9 cellular contexts compared by ENCODE assay signal in the genomic region with DNA sequence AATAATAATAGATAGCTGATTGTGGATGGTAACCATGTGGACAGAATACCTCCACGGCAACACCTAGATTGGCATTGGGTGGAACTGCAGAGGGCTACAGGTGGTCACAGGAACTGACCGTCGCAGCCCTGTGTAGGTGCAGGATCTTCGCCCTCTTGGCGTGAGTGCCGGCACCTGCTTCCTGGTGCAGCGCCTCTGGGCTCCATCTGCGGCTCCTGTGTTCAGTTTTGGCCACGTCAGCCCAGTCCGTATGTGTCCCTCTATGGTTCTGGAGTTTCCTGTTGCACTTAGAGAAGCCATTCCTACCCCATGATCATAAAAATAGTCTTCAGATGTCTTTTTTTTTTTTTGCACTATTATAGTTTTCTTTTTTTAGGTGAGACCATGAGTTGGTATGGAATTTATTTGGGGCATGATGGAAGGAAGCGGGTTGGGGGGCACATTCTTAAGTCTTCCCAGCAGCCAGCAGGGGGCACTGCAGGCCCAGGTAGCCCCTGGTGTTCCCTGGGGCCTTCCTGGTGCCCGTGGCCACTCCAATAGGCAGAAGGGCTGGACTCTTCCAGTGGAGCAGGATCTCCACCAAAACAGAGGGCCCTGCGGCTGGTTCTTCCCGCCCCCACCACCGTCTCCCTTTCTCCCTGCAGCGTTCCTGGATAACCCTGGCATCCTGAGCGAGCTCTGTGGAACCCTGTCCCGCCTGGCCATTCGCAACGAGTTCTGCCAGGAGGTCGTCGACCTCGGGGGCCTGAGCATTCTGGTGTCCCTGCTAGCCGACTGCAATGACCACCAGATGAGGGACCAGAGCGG. TPM values are rescaled to one million over a fixed set of nuclear protein-coding genes. Genes with fewer than 3 reads are reported as not detected.
DNase-seq lines count a peak whose midpoint lies in the region; ATAC-seq and TF ChIP-seq lines count a peak whose summit lies in the region.
"Had no signal": no experiment of that assay in that cellular context is flagged by ENCODE, and none has a peak within 500 bp of the region (broad histone marks: within the 10 kb centered on the region; RNA-seq: fewer than 3 reads in every experiment).

No MANE protein-coding gene starts in this region.

- H3K27me3 Mint-ChIP-seq in activated CD8-positive, alpha-beta T cell treated with anti-CD3 and anti-CD28 coated beads, Interleukin-2, amount 10 ng/mL, durations not matched to agents 7 days and 5 days (ENCODE audit: low read depth): no peaks in the 10 kb centered on the region
- H3K27me3 Mint-ChIP-seq in naive B cell: no peaks in the 10 kb centered on the region
- H3K27me3 Mint-ChIP-seq: stimulated activated naive CD8-positive, alpha-beta T cell treated with anti-CD3 and anti-CD28 coated beads, Interleukin-15, Interleukin-2, amounts not matched to agents 100 ng/mL and 50 ng/mL, for 24 hours had no signal

- no peaks in the 10 kb centered on the region for H3K4me1 Mint-ChIP-seq in activated CD8-positive, alpha-beta T cell treated with anti-CD3 and anti-CD28 coated beads, Interleukin-2, amount 10 ng/mL, durations not matched to agents 7 days and 5 days (ENCODE audit: low read depth)
- peaks cover 0 to 3% (median 0%) of the 10 kb centered on the region in 3 donors for H3K4me1 Mint-ChIP-seq in naive B cell

- DNase-seq in GM03348 (ENCODE audit: low spot score) (peak; percentile 63), MV-4-11 (lab: John Stamatoyannopoulos, UW) (peak; percentile 26), epidermal melanocyte (ENCODE audit: insufficient read length, low spot score) (peak; percentile 35), naive B cell (peak; percentile 54), thyroid gland (peak; percentile 73 to 79), lower leg skin (ENCODE audit: low spot score in 2 of 2) (no peak)
- DNase-seq in activated CD8-positive, alpha-beta T cell treated with anti-CD3 and anti-CD28 coated beads, Interleukin-2, amount 10 ng/mL, durations not matched to agents 7 days and 5 days: peak; percentile 64

- H3K27ac Mint-ChIP-seq in activated CD8-positive, alpha-beta T cell treated with anti-CD3 and anti-CD28 coated beads, Interleukin-2, amount 10 ng/mL, durations not matched to agents 7 days and 5 days: no peak overlapping the region
- no peak overlapping the region for H3K27ac Mint-ChIP-seq in naive B cell
- H3K27ac Mint-ChIP-seq: stimulated activated naive CD8-positive, alpha-beta T cell treated with anti-CD3 and anti-CD28 coated beads, Interleukin-15, Interleukin-2, amounts not matched to agents 100 ng/mL and 50 ng/mL, for 24 hours had no signal

- H3K4me1 ChIP-seq in thyroid gland: peaks cover 0 to 4% of the 10 kb centered on the region in 2 donors

- 85 to 90% methylated on average over 21 to 25 of the region's 25 CpGs for WGBS in thyroid gland, 2 donors
- WGBS in lower leg skin, 2 donors: 89% methylated on average over 25 of the region's 25 CpGs

- TF ChIP-seq POLR2A in thyroid gland (IDR thresholded peaks at IDR 0.05) (no peak), lower leg skin (IDR thresholded peaks at IDR 0.05) (no peak)

- intact Hi-C loops in thyroid gland (cut with DNase I): loop anchor here (2.0 kb wide), 1 partner anchor 89 kb away; no protein-coding TSS in a partner anchor
- intact Hi-C loops in lower leg skin (cut with DNase I; ENCODE audit: low total_unique reads): no loop called here

- H3K4me3 ChIP-seq in thyroid gland (replicated peaks in 1 of 3): no peak overlapping the region
- H3K4me3 ChIP-seq in lower leg skin (ENCODE audit: low read depth, poor library complexity, severe bottlenecking): no peak overlapping the region

- H3K36me3 ChIP-seq in thyroid gland: peaks cover 29 to 37% of the 10 kb centered on the region in 2 donors

- H3K36me3 Mint-ChIP-seq in activated CD8-positive, alpha-beta T cell treated with anti-CD3 and anti-CD28 coated beads, Interleukin-2, amount 10 ng/mL, durations not matched to agents 7 days and 5 days (ENCODE audit: low read depth): peaks cover 30% of the 10 kb centered on the region
- H3K36me3 Mint-ChIP-seq in naive B cell: no peaks in the 10 kb centered on the region

- no peaks in the 10 kb centered on the region for H3K9me3 Mint-ChIP-seq in activated CD8-positive, alpha-beta T cell treated with anti-CD3 and anti-CD28 coated beads, Interleukin-2, amount 10 ng/mL, durations not matched to agents 7 days and 5 days (ENCODE audit: insufficient read depth)
- H3K9me3 Mint-ChIP-seq in naive B cell: no peaks in the 10 kb centered on the region
- H3K9me3 Mint-ChIP-seq: stimulated activated naive CD8-positive, alpha-beta T cell treated with anti-CD3 and anti-CD28 coated beads, Interleukin-15, Interleukin-2, amounts not matched to agents 100 ng/mL and 50 ng/mL, for 24 hours had no signal

- H3K9me3 ChIP-seq in thyroid gland: no peaks in the 10 kb centered on the region

- CTCF ChIA-PET in activated CD8-positive, alpha-beta T cell treated with anti-CD3 and anti-CD28 coated beads, Interleukin-2, amount 10 ng/mL, durations not matched to agents 7 days and 5 days (lab: Charles Lee): interaction anchor here (0.7 to 2.3 kb wide), 10 partner anchors 10 to 121 kb away, joined by 3 to 10 read pairs (median 4); partner anchors contain the start of gene SLC25A42

- H3K27ac ChIP-seq in thyroid gland: no peak overlapping the region

- peak; percentile 50 for ATAC-seq in activated CD8-positive, alpha-beta T cell treated with anti-CD3 and anti-CD28 coated beads, Interleukin-2, amount 10 ng/mL, durations not matched to agents 7 days and 5 days
- peak; percentile 59 to 82 for ATAC-seq in naive B cell (ENCODE audit: low read depth in 2 of 2)
- ATAC-seq in HG03095 (IDR thresholded peaks at IDR 0.05; ENCODE audit: unreplicated experiment): no peak

- no peaks in the 10 kb centered on the region for H3K27me3 ChIP-seq in thyroid gland

- H3K4me3 Mint-ChIP-seq in activated CD8-positive, alpha-beta T cell treated with anti-CD3 and anti-CD28 coated beads, Interleukin-2, amount 10 ng/mL, durations not matched to agents 7 days and 5 days: no peak overlapping the region
- H3K4me3 Mint-ChIP-seq in naive B cell: peak overlapping the region in 1 of 8 donors; percentile 25
- H3K4me3 Mint-ChIP-seq: stimulated activated naive CD8-positive, alpha-beta T cell treated with anti-CD3 and anti-CD28 coated beads, Interleukin-15, Interleukin-2, amounts not matched to agents 100 ng/mL and 50 ng/mL, for 24 hours had no signal

- POLR2A ChIA-PET in activated CD8-positive, alpha-beta T cell treated with anti-CD3 and anti-CD28 coated beads, Interleukin-2, amount 10 ng/mL, durations not matched to agents 7 days and 5 days (lab: Charles Lee): no interaction called here

- peak; percentile 43 to 81 (median 74) for TF ChIP-seq CTCF in thyroid gland (IDR thresholded peaks at IDR 0.05)
- TF ChIP-seq CTCF in lower leg skin (IDR thresholded peaks at IDR 0.05): no peak

RNA-seq across cellular contexts. Expression of gene SLC25A42, which starts 10.1 kb away (rescaled TPM):
- total RNA-seq in activated CD8-positive, alpha-beta T cell treated with anti-CD3 and anti-CD28 coated beads, Interleukin-2, amount 10 ng/mL, durations not matched to agents 7 days and 5 days: 10 to 100 TPM; 20.1 to 20.2 TPM
- polyA plus RNA-seq in naive B cell (ENCODE audit: low read depth in 6 of 6): 10 to 100 TPM; 13.5 to 34.1 (median 19.0) TPM
- total RNA-seq in thyroid gland (10 to 100 TPM; 28.0 to 43.9 (median 33.9) TPM), lower leg skin (10 to 100 TPM in 1 of 4 donors, 1 to 10 TPM in 3; 4.6 to 13.9 (median 7.4) TPM)

RNA-seq across cellular contexts. Expression of gene ARMC6, which starts 20.3 kb away (rescaled TPM):
- 10 to 100 TPM; 33.4 to 35.4 TPM for total RNA-seq in activated CD8-positive, alpha-beta T cell treated with anti-CD3 and anti-CD28 coated beads, Interleukin-2, amount 10 ng/mL, durations not matched to agents 7 days and 5 days
- 10 to 100 TPM; 23.6 to 37.9 (median 28.6) TPM for polyA plus RNA-seq in naive B cell (ENCODE audit: low read depth in 6 of 6)
- total RNA-seq in thyroid gland (10 to 100 TPM; 33.1 to 60.0 (median 46.1) TPM), lower leg skin (10 to 100 TPM; 11.3 to 41.0 (median 21.9) TPM)

RNA-seq across cellular contexts. Expression of gene SUGP2, which starts 20.4 kb away (rescaled TPM):
- total RNA-seq in activated CD8-positive, alpha-beta T cell treated with anti-CD3 and anti-CD28 coated beads, Interleukin-2, amount 10 ng/mL, durations not matched to agents 7 days and 5 days: 100 to 1,000 TPM; 123 to 124 TPM
- 10 to 100 TPM in 2 of 6 donors, 1 to 10 TPM in 4; 7.2 to 16.3 (median 9.2) TPM for polyA plus RNA-seq in naive B cell (ENCODE audit: low read depth in 6 of 6)
- 10 to 100 TPM; 70.3 to 93.5 (median 82.2) TPM for total RNA-seq in thyroid gland
- 10 to 100 TPM; 16.2 to 29.8 (median 20.8) TPM for total RNA-seq in lower leg skin

Comparison
In these comparisons a context has a peak if more than half of its experiments do, and no peak if none do; other contexts are left out.
1. DNase-seq: peak in GM03348 (single experiment), MV-4-11 (single experiment), activated CD8-positive, alpha-beta T cell treated with anti-CD3 and anti-CD28 coated beads, Interleukin-2, amount 10 ng/mL, durations not matched to agents 7 days and 5 days (single experiment), epidermal melanocyte (single experiment), naive B cell (single experiment) and thyroid gland (2 of 2); none in lower leg skin (0 of 2).
2. CTCF ChIP-seq: peak in thyroid gland (6 of 6); none in lower leg skin (0 of 3).